1 cellular context compared by ENCODE assay signal in genomic region chr5:177303121-177303924, GRCh38.
A peak's percentile ranks its signal among the peaks of the same experiment; 100 is the strongest.
TF ChIP-seq lines count a peak whose summit lies in the region.

Gene PRELID1, plus strand, starts transcription at chr5:177303799. Its CDS starts 187 bp downstream, at chr5:177303986.
Gene RAB24, minus strand, starts transcription at chr5:177303719. Its CDS starts 431 bp downstream, at chr5:177303288.

TF ChIP-seq in HepG2, 621 proteins besides CTCF, POLR2A, EP300 and RAD21 (continued from another document and continues in another):
- TF ChIP-seq TBL1XR1 (IDR thresholded peaks at IDR 0.05; ENCODE audit: borderline replicate concordance, low read length, partially characterized antibody): peak; percentile 8
- no peak for TF ChIP-seq THYN1 (CRISPR knock-in tag; IDR thresholded peaks at IDR 0.05; ENCODE audit: borderline replicate concordance, low read depth)
- TF ChIP-seq TEAD3 (CRISPR knock-in tag; optimal IDR thresholded peaks at IDR 0.05; ENCODE audit: borderline replicate concordance): peak; percentile 63
- no peak for TF ChIP-seq ZSCAN22 (CRISPR knock-in tag; IDR thresholded peaks at IDR 0.05)
- peak; percentile 52; the same call in 1 of the 2 replicates for TF ChIP-seq ZNF33A (CRISPR knock-in tag; IDR thresholded peaks at IDR 0.05; ENCODE audit: borderline replicate concordance)
- TF ChIP-seq MXD1 (CRISPR knock-in tag; IDR thresholded peaks at IDR 0.05): peak; percentile 94
- TF ChIP-seq ZNF563 (CRISPR knock-in tag; IDR thresholded peaks at IDR 0.05): peak; percentile 83
- 0 out of 2 replicates have a peak, but pooled peaks have one; percentile 59 for TF ChIP-seq HNRNPL (IDR thresholded peaks at IDR 0.05; ENCODE audit: low read depth, low read length)
- TF ChIP-seq SPEN (CRISPR knock-in tag; IDR thresholded peaks at IDR 0.05; ENCODE audit: low read depth): peak; percentile 63; the same call in 1 of the 2 replicates
- no peak for TF ChIP-seq NCOR1 (IDR thresholded peaks at IDR 0.05; ENCODE audit: borderline replicate concordance, low read length)
- TF ChIP-seq CCDC6 (CRISPR knock-in tag; IDR thresholded peaks at IDR 0.05): peak; percentile 93
- TF ChIP-seq CAMTA2 (CRISPR knock-in tag; IDR thresholded peaks at IDR 0.05; ENCODE audit: borderline replicate concordance): 0 out of 2 replicates have a peak, but pooled peaks have one; percentile 87
- TF ChIP-seq NCOA5 (CRISPR knock-in tag; IDR thresholded peaks at IDR 0.05): no peak
- TF ChIP-seq ZBTB1 (CRISPR knock-in tag; IDR thresholded peaks at IDR 0.05; ENCODE audit: borderline replicate concordance): 0 out of 2 replicates have a peak, but pooled peaks have one; percentile 25
- TF ChIP-seq ZNF800 (CRISPR knock-in tag; IDR thresholded peaks at IDR 0.05): 0 out of 2 replicates have a peak, but pooled peaks have one; percentile 34
- no peak for TF ChIP-seq MIER3 (CRISPR knock-in tag; IDR thresholded peaks at IDR 0.05; ENCODE audit: borderline replicate concordance)
- no peak for TF ChIP-seq PPARG (CRISPR knock-in tag; conservative IDR thresholded peaks at IDR 0.05)
- TF ChIP-seq ZNF639 (CRISPR knock-in tag; conservative IDR thresholded peaks at IDR 0.05): no peak
- TF ChIP-seq CEBPB (IDR thresholded peaks at IDR 0.05; ENCODE audit: borderline replicate concordance, low read depth, low read length): no peak
- TF ChIP-seq CENPBD1 (CRISPR knock-in tag; IDR thresholded peaks at IDR 0.05; ENCODE audit: borderline replicate concordance, low read depth): no peak; the same call in 1 of the 2 replicates
- TF ChIP-seq MEF2D (CRISPR knock-in tag; IDR thresholded peaks at IDR 0.05): peak; percentile 72
- no peak for TF ChIP-seq ZNF354B (CRISPR knock-in tag; IDR thresholded peaks at IDR 0.05)
- no peak for TF ChIP-seq PHF21A (CRISPR knock-in tag; IDR thresholded peaks at IDR 0.05)
- no peak for TF ChIP-seq SRSF1 (optimal IDR thresholded peaks at IDR 0.05; ENCODE audit: low read depth, low read length)
- no peak for TF ChIP-seq PBX2 (CRISPR knock-in tag; IDR thresholded peaks at IDR 0.05)
- TF ChIP-seq GTF3A (CRISPR knock-in tag; conservative IDR thresholded peaks at IDR 0.05): no peak
- 0 out of 2 replicates have a peak, but pooled peaks have one; percentile 54 for TF ChIP-seq ZFP90 (CRISPR knock-in tag; IDR thresholded peaks at IDR 0.05; ENCODE audit: borderline replicate concordance)
- TF ChIP-seq SP140L (CRISPR knock-in tag; IDR thresholded peaks at IDR 0.05; ENCODE audit: borderline replicate concordance): no peak
- TF ChIP-seq ZNF879 (CRISPR knock-in tag; IDR thresholded peaks at IDR 0.05): no peak
- no peak for TF ChIP-seq EHMT2 (IDR thresholded peaks at IDR 0.05; ENCODE audit: borderline replicate concordance, low read depth, low read length)
- TF ChIP-seq TFDP2 (CRISPR knock-in tag; IDR thresholded peaks at IDR 0.05): no peak; the same call in 1 of the 2 replicates
- TF ChIP-seq TBX3 (IDR thresholded peaks at IDR 0.05; ENCODE audit: borderline replicate concordance): 0 out of 2 replicates have a peak, but pooled peaks have one; percentile 19
- no peak; the same call in 1 of the 2 replicates for TF ChIP-seq ZNF703 (CRISPR knock-in tag; IDR thresholded peaks at IDR 0.05; ENCODE audit: borderline replicate concordance)
- TF ChIP-seq ARNTL (CRISPR knock-in tag; IDR thresholded peaks at IDR 0.05): peak; percentile 93
- TF ChIP-seq ZSCAN21 (CRISPR knock-in tag; IDR thresholded peaks at IDR 0.05; ENCODE audit: borderline replicate concordance): peak; percentile 52; the same call in 1 of the 2 replicates
- TF ChIP-seq PITX1 (CRISPR knock-in tag; IDR thresholded peaks at IDR 0.05): peak; percentile 79
- peak; percentile 75; the same call in 1 of the 2 replicates for TF ChIP-seq ZNF501 (CRISPR knock-in tag; IDR thresholded peaks at IDR 0.05)
- TF ChIP-seq FOXK2 (IDR thresholded peaks at IDR 0.05): no peak
- TF ChIP-seq TFDP1 (CRISPR knock-in tag; IDR thresholded peaks at IDR 0.05; ENCODE audit: borderline replicate concordance): peak; percentile 45; the same call in 1 of the 2 replicates
- peak; percentile 84 for TF ChIP-seq ZNF891 (CRISPR knock-in tag; IDR thresholded peaks at IDR 0.05)
- TF ChIP-seq RXRB (CRISPR knock-in tag; IDR thresholded peaks at IDR 0.05; ENCODE audit: borderline replicate concordance): peak; percentile 43
- no peak; the same call in 1 of the 2 replicates for TF ChIP-seq XBP1 (CRISPR knock-in tag; IDR thresholded peaks at IDR 0.05)
- peak; percentile 71; the same call in 1 of the 2 replicates for TF ChIP-seq RXRA (CRISPR knock-in tag; IDR thresholded peaks at IDR 0.05)
- TF ChIP-seq ZNF350 (CRISPR knock-in tag; IDR thresholded peaks at IDR 0.05; ENCODE audit: borderline replicate concordance, low read depth): 0 out of 2 replicates have a peak, but pooled peaks have one; percentile 23
- no peak for TF ChIP-seq HMG20A (CRISPR knock-in tag; IDR thresholded peaks at IDR 0.05; ENCODE audit: borderline replicate concordance)
- no peak for TF ChIP-seq SNAPC5 (CRISPR knock-in tag; IDR thresholded peaks at IDR 0.05; ENCODE audit: borderline replicate concordance)
- no peak for TF ChIP-seq ZNF382 (CRISPR knock-in tag; IDR thresholded peaks at IDR 0.05; ENCODE audit: borderline replicate concordance)
- no peak for TF ChIP-seq CHCHD3 (CRISPR knock-in tag; IDR thresholded peaks at IDR 0.05)
- TF ChIP-seq YY1 (IDR thresholded peaks at IDR 0.05; ENCODE audit: insufficient read depth, insufficient replicate concordance, low read depth, low read length): peak; percentile 92
- no peak for TF ChIP-seq ZNF678 (CRISPR knock-in tag; IDR thresholded peaks at IDR 0.05)
- peak; percentile 42; the same call in 1 of the 2 replicates for TF ChIP-seq ZNF772 (CRISPR knock-in tag; IDR thresholded peaks at IDR 0.05)
- no peak for TF ChIP-seq ZNF644 (CRISPR knock-in tag; IDR thresholded peaks at IDR 0.05; ENCODE audit: low read depth)
- no peak for TF ChIP-seq ZNF784 (CRISPR knock-in tag; IDR thresholded peaks at IDR 0.05; ENCODE audit: borderline replicate concordance)
- peak; percentile 72 for TF ChIP-seq TAF1 (CRISPR knock-in tag; IDR thresholded peaks at IDR 0.05)
- peak; percentile 26 for TF ChIP-seq PAXIP1 (CRISPR knock-in tag; conservative IDR thresholded peaks at IDR 0.05)
